8 cellular contexts compared by ENCODE assay signal in the genomic region with DNA sequence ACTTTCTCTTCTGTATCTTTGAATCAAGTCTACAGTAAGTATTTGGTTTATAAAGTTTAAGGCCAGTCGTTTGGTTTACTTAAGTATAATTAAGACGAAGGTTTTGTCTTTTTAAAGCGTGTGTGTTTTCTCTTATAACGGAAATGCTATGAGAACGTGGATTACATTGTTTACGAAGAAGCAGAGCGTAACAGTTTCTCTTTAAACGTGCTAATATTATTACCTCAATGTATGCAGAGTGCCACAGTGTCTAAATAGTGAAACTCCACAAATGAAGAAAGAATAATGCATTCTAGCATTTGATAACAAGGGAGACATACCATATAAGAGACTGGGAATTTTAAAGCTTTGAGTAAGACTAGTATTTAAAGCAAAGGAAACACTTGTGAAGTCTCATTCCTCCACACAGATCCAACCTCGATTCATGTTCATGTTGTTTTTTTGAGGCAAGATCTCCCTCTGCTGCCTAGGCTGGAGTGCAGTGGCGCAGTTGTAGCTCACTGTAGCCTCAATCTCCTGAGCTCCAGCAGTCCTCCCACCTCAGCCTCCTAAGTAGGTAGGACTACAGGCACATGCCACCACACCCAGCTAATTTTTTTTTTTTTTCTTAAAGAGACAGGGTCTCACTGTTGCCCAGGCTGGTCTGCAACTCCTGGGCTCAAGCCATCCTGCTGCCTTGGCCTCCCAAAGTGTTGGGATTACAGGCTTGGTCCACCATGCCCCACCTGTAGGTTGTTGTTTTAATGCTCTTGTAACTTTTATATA. TPM values are rescaled to one million over a fixed set of nuclear protein-coding genes. Genes with fewer than 3 reads are reported as not detected.
DNase-seq lines count a peak whose midpoint lies in the region; ATAC-seq and TF ChIP-seq lines count a peak whose summit lies in the region.

No MANE protein-coding gene starts in this region.

- DNase-seq in RPMI8226 = peak; percentile 59
- DNase-seq in ascending aorta (ENCODE audit: low spot score in 2 of 2) = no peak
- no peak for DNase-seq in kidney epithelial cell (ENCODE audit: low read depth)
- DNase-seq in stimulated activated CD8-positive, alpha-beta memory T cell treated with anti-CD3 and anti-CD28 coated beads, Interleukin-7, amount 100 ng/mL, for 4 hours (ENCODE audit: low read depth in 2 of 2) = peak; percentile 6 to 12

- H3K4me1 ChIP-seq in ACC112 (ENCODE audit: control insufficient read depth, insufficient read depth, low read length, unreplicated experiment) = peaks cover 6% of the 10 kb centered on the region
- H3K4me1 ChIP-seq in ascending aorta = peaks cover 6 to 13% of the 10 kb centered on the region in 2 donors

- H3K27ac ChIP-seq in ACC112 (ENCODE audit: low read depth, low read length) = peak overlapping the region; percentile 40
- peak overlapping the region; percentile 77 to 86 for H3K27ac ChIP-seq in ascending aorta

- H3K36me3 ChIP-seq in ACC112 (ENCODE audit: insufficient read depth, low read length) (peaks cover 4% of the 10 kb centered on the region), ascending aorta (peaks cover 0 to 2% of the 10 kb centered on the region in 2 donors), kidney epithelial cell (ENCODE audit: control insufficient read depth, insufficient read depth, low read length) (no peaks in the 10 kb centered on the region)

- H3K9me3 ChIP-seq in ascending aorta = no peaks in the 10 kb centered on the region

- ATAC-seq in HG03108 (IDR thresholded peaks at IDR 0.05; ENCODE audit: unreplicated experiment) = no peak
- ATAC-seq in HG03280 (IDR thresholded peaks at IDR 0.05; ENCODE audit: unreplicated experiment) = no peak

- H3K4me3 ChIP-seq in ACC112 (ENCODE audit: low read depth, low read length) (peak overlapping the region; percentile 93), GM12875 (ENCODE audit: low read depth, low read length) (peak overlapping the region; percentile 52), ascending aorta (peak overlapping the region; percentile 77 to 93), kidney epithelial cell (ENCODE audit: low read depth, low read length) (peak overlapping the region; percentile 58)

- intact Hi-C loops in ascending aorta (cut with DNase I) = no loop called here

- no peaks in the 10 kb centered on the region for H3K27me3 ChIP-seq in ACC112 (ENCODE audit: insufficient read depth, low read length)
- H3K27me3 ChIP-seq in ascending aorta = no peaks in the 10 kb centered on the region
- no peaks in the 10 kb centered on the region for H3K27me3 ChIP-seq in kidney epithelial cell (ENCODE audit: control insufficient read depth, insufficient read depth, low read length)

- no peak overlapping the region for H2AFZ ChIP-seq in ACC112 (ENCODE audit: low read length, unreplicated experiment)

- 0 out of 2 replicates have a peak, but pooled peaks have one; percentile 6 for TF ChIP-seq CTCF in GM12875 (IDR thresholded peaks at IDR 0.05; ENCODE audit: borderline replicate concordance, insufficient read depth, low read depth, low read length)
- TF ChIP-seq CTCF in ascending aorta (IDR thresholded peaks at IDR 0.05) = peak in 1 of 3 experiments; percentile 29
- TF ChIP-seq CTCF in kidney epithelial cell (IDR thresholded peaks at IDR 0.05; ENCODE audit: insufficient read depth, low read length, poor library complexity, severe bottlenecking) = no peak

- peaks cover 53% of the 10 kb centered on the region for H3K79me2 ChIP-seq in ACC112 (ENCODE audit: control insufficient read depth, insufficient read depth, low read length, unreplicated experiment)

RNA-seq across cellular contexts. Expression of a gene that starts 1.6 kb away (rescaled TPM):
- total RNA-seq in ascending aorta = 1.5 TPM
- 9.0 and 10.4 TPM in 2 replicates for total RNA-seq in kidney epithelial cell

RNA-seq across cellular contexts. Expression of a gene that starts 47.3 kb away (rescaled TPM):
- total RNA-seq in ascending aorta = 310 TPM
- total RNA-seq in kidney epithelial cell = 191 and 268 TPM in 2 replicates

Comparison
In these comparisons a context has a peak if more than half of its experiments do, and no peak if none do; other contexts are left out.
1. DNase-seq: peak in RPMI8226 (single experiment) and stimulated activated CD8-positive, alpha-beta memory T cell treated with anti-CD3 and anti-CD28 coated beads, Interleukin-7, amount 100 ng/mL, for 4 hours (2 of 2); none in ascending aorta (0 of 2) and kidney epithelial cell (single experiment).
2. Peak in every context shown above with its lines, with median percentiles within 50 percentile points of each other: H3K4me3 ChIP-seq.